25 cellular contexts compared by ENCODE assay signal in the genomic region with DNA sequence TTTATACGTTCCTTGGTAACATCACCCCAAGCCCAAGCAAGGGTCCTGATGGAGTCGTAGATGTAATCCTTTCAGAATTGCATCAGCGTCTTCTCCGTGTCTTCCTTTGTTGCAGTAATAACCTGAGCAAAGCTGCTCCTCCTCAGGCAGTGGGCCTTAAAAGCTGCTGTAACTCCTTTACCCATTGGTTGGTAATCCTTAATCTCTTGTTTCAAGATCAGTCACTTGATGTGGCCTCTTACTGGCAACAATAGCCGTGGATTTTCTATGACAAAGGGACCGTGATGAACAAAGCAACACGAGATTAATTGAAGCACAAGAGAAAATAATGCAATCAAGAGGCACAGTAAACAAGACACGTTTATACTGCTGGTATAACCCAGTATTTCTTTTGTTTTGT.
"Had no signal": no experiment of that assay in that cellular context is flagged by ENCODE, and none has a peak within 500 bp of the region (broad histone marks: within the 10 kb centered on the region; RNA-seq: fewer than 3 reads in every experiment).

No MANE protein-coding gene starts in this region.

- H3K4me3 ChIP-seq: colonic mucosa, gastrocnemius medialis, lung, mucosa of descending colon, ovary, psoas muscle, sigmoid colon, thoracic aorta, tibial nerve, upper lobe of left lung had no signal

- H3K27me3 Mint-ChIP-seq: dendritic cell treated with granulocyte-macrophage colony-stimulating factor and Interleukin-4, amounts not matched to agents 40 ng/mL and 50 ng/mL, for 4 days; memory B cell; naive B cell; natural killer cell treated with Interleukin-12 subunit alpha and Interleukin-12 subunit beta and Interleukin-15 and Interleukin-18, amount 100 ng/mL, for 72 hours; stimulated activated naive B cell treated with anti-CD40 and anti-IgM and Interleukin-4, amounts not matched to agents 10 μg/mL and 1 μg/mL and 100 μg/mL, for 72 hours; stimulated activated naive CD8-positive, alpha-beta T cell treated with anti-CD3 and anti-CD28 coated beads, Interleukin-15, Interleukin-2, amounts not matched to agents 100 ng/mL and 50 ng/mL, for 24 hours had no signal

- H3K36me3 Mint-ChIP-seq: natural killer cell treated with Interleukin-12 subunit alpha and Interleukin-12 subunit beta and Interleukin-15 and Interleukin-18, amount 100 ng/mL, for 72 hours had no signal

- H3K27ac Mint-ChIP-seq: dendritic cell treated with granulocyte-macrophage colony-stimulating factor and Interleukin-4, amounts not matched to agents 40 ng/mL and 50 ng/mL, for 4 days; memory B cell; mesothelial cell of epicardium; naive B cell; natural killer cell treated with Interleukin-12 subunit alpha and Interleukin-12 subunit beta and Interleukin-15 and Interleukin-18, amount 100 ng/mL, for 72 hours; stimulated activated naive B cell treated with anti-CD40 and anti-IgM and Interleukin-4, amounts not matched to agents 10 μg/mL and 1 μg/mL and 100 μg/mL, for 72 hours; stimulated activated naive CD8-positive, alpha-beta T cell treated with anti-CD3 and anti-CD28 coated beads, Interleukin-15, Interleukin-2, amounts not matched to agents 100 ng/mL and 50 ng/mL, for 24 hours had no signal

- H3K36me3 ChIP-seq: colonic mucosa, ovary had no signal

- H3K9me3 ChIP-seq: colonic mucosa, gastrocnemius medialis, mucosa of descending colon, ovary, psoas muscle, sigmoid colon, thoracic aorta, tibial nerve, upper lobe of left lung had no signal

- H3K4me1 ChIP-seq: colonic mucosa, gastrocnemius medialis, psoas muscle, sigmoid colon, tibial nerve, upper lobe of left lung had no signal

- H3K27me3 ChIP-seq: colonic mucosa, gastrocnemius medialis, ovary, sigmoid colon, tibial nerve, upper lobe of left lung had no signal

- H3K4me1 Mint-ChIP-seq: memory B cell; mesothelial cell of epicardium; naive B cell; stimulated activated naive B cell treated with anti-CD40 and anti-IgM and Interleukin-4, amounts not matched to agents 10 μg/mL and 1 μg/mL and 100 μg/mL, for 72 hours had no signal

- DNase-seq: colonic mucosa; effector memory CD8-positive, alpha-beta T cell; foreskin fibroblast; gastrocnemius medialis; head of caudate nucleus; mucosa of descending colon; naive B cell; occipital lobe; ovary; posterior cingulate gyrus; psoas muscle; right cardiac atrium; sigmoid colon; stimulated activated naive B cell treated with anti-CD40 and anti-IgM and Interleukin-4, amounts not matched to agents 10 μg/mL and 1 μg/mL and 100 μg/mL, for 72 hours; upper lobe of left lung had no signal

- ATAC-seq: effector memory CD8-positive, alpha-beta T cell; esophagus mucosa; gastrocnemius medialis; mucosa of descending colon; natural killer cell treated with Interleukin-12 subunit alpha and Interleukin-12 subunit beta and Interleukin-15 and Interleukin-18, amount 100 ng/mL, for 72 hours; psoas muscle; right cardiac atrium; stimulated activated naive B cell treated with anti-CD40 and anti-IgM and Interleukin-4, amounts not matched to agents 10 μg/mL and 1 μg/mL and 100 μg/mL, for 72 hours had no signal

- H3K4me3 Mint-ChIP-seq: dendritic cell treated with granulocyte-macrophage colony-stimulating factor and Interleukin-4, amounts not matched to agents 40 ng/mL and 50 ng/mL, for 4 days; effector memory CD8-positive, alpha-beta T cell; memory B cell; mesothelial cell of epicardium; naive B cell; natural killer cell treated with Interleukin-12 subunit alpha and Interleukin-12 subunit beta and Interleukin-15 and Interleukin-18, amount 100 ng/mL, for 72 hours; stimulated activated naive B cell treated with anti-CD40 and anti-IgM and Interleukin-4, amounts not matched to agents 10 μg/mL and 1 μg/mL and 100 μg/mL, for 72 hours; stimulated activated naive CD8-positive, alpha-beta T cell treated with anti-CD3 and anti-CD28 coated beads, Interleukin-15, Interleukin-2, amounts not matched to agents 100 ng/mL and 50 ng/mL, for 24 hours had no signal

- H3K27ac ChIP-seq: colonic mucosa, epithelial cell of prostate, gastrocnemius medialis, ovary, psoas muscle, sigmoid colon, thoracic aorta, tibial nerve, upper lobe of left lung had no signal

- H3K9me3 Mint-ChIP-seq: dendritic cell treated with granulocyte-macrophage colony-stimulating factor and Interleukin-4, amounts not matched to agents 40 ng/mL and 50 ng/mL, for 4 days; effector memory CD8-positive, alpha-beta T cell; memory B cell; mesothelial cell of epicardium; naive B cell; natural killer cell treated with Interleukin-12 subunit alpha and Interleukin-12 subunit beta and Interleukin-15 and Interleukin-18, amount 100 ng/mL, for 72 hours; stimulated activated naive CD8-positive, alpha-beta T cell treated with anti-CD3 and anti-CD28 coated beads, Interleukin-15, Interleukin-2, amounts not matched to agents 100 ng/mL and 50 ng/mL, for 24 hours had no signal
